ENCODE assay signal across 13 cellular contexts in genomic region chr10:132406750-132407149, GRCh38. TPM values are rescaled to one million over a fixed set of nuclear protein-coding genes. Genes with fewer than 3 reads are reported as not detected.
DNase-seq lines count a peak whose midpoint lies in the region; ATAC-seq and TF ChIP-seq lines count a peak whose summit lies in the region.
"Had no signal": no experiment of that assay in that cellular context is flagged by ENCODE, and none has a peak within 500 bp of the region (broad histone marks: within the 10 kb centered on the region; RNA-seq: fewer than 3 reads in every experiment).

No MANE protein-coding gene starts in this region.

- H3K79me1 ChIP-seq in neuronal stem cell (ENCODE audit: low read depth, low read length) = peaks cover 2% of the 10 kb centered on the region

- no peak for TF ChIP-seq CTCF in cardiac muscle cell (IDR thresholded peaks at IDR 0.05; ENCODE audit: low read depth, low read length)
- TF ChIP-seq CTCF in right atrium auricular region (IDR thresholded peaks at IDR 0.05) = no peak
- TF ChIP-seq CTCF in uterus (IDR thresholded peaks at IDR 0.05) = no peak
- no peak for TF ChIP-seq CTCF in osteocyte (IDR thresholded peaks at IDR 0.05)

- no peak overlapping the region for H3K4me3 Mint-ChIP-seq in osteocyte (ENCODE audit: unreplicated experiment)
- H3K4me3 Mint-ChIP-seq: activated CD4-positive, alpha-beta T cell treated with anti-CD3 and anti-CD28 coated beads for 36 hours; activated naive CD8-positive, alpha-beta T cell treated with anti-CD3 and anti-CD28 coated beads, Interleukin-2, amount 10 ng/mL, durations not matched to agents 7 days and 5 days; CD8-positive, alpha-beta memory T cell had no signal

- whole genome bisulfite sequencing in neuronal stem cell (ENCODE audit: extremely low coverage in 2 of 2, insufficient read length in 2 of 2, insufficient replicate concordance in 1 of 2), 2 donors = no CpG with 5 or more reads among the region's 16 CpGs

- no peak overlapping the region for H3K23ac ChIP-seq in neuronal stem cell (ENCODE audit: low read depth, low read length, poor library complexity)

- no peak overlapping the region for H2BK5ac ChIP-seq in neuronal stem cell (ENCODE audit: low read length)

- no peak overlapping the region for H2AK5ac ChIP-seq in neuronal stem cell (ENCODE audit: low read depth, low read length)

- no peak overlapping the region for H3K4me2 ChIP-seq in neuronal stem cell (ENCODE audit: insufficient read depth, low read length, poor library complexity, severe bottlenecking)

- H2BK15ac ChIP-seq in neuronal stem cell (ENCODE audit: low read length) = peak overlapping the region; percentile 26

- H3K27ac ChIP-seq in cardiac muscle cell = peak overlapping the region; percentile 34
- H3K27ac ChIP-seq in right atrium auricular region = peak overlapping the region; percentile 63 to 68
- no peak overlapping the region for H3K27ac ChIP-seq in neuronal stem cell (replicated peaks; ENCODE audit: low read length)
- peak overlapping the region; percentile 81 to 84 for H3K27ac ChIP-seq in uterus

- H2AFZ ChIP-seq in neuronal stem cell (ENCODE audit: low read length) = no peak overlapping the region

- ATAC-seq in GM21526 (IDR thresholded peaks at IDR 0.05; ENCODE audit: low FRiP score, unreplicated experiment) = no peak
- ATAC-seq: activated CD4-positive, alpha-beta T cell treated with anti-CD3 and anti-CD28 coated beads for 36 hours had no signal

- no peak overlapping the region for H4K8ac ChIP-seq in neuronal stem cell (ENCODE audit: low read depth, low read length)

- peak overlapping the region; percentile 5 for H3K18ac ChIP-seq in neuronal stem cell (ENCODE audit: low read length)

- no peaks in the 10 kb centered on the region for H3K27me3 ChIP-seq in cardiac muscle cell
- H3K27me3 ChIP-seq in right atrium auricular region = no peaks in the 10 kb centered on the region
- no peaks in the 10 kb centered on the region for H3K27me3 ChIP-seq in neuronal stem cell (ENCODE audit: control insufficient read depth in 3 of 3, insufficient read depth in 3 of 3, low read depth in 1 of 3, low read length in 3 of 3)
- H3K27me3 ChIP-seq in uterus = no peaks in the 10 kb centered on the region

- H3K9me3 Mint-ChIP-seq in osteocyte (ENCODE audit: unreplicated experiment) = no peaks in the 10 kb centered on the region
- H3K9me3 Mint-ChIP-seq: activated naive CD8-positive, alpha-beta T cell treated with anti-CD3 and anti-CD28 coated beads, Interleukin-2, amount 10 ng/mL, durations not matched to agents 7 days and 5 days; CD8-positive, alpha-beta memory T cell had no signal

- H3K4me3 ChIP-seq in cardiac muscle cell (no peak overlapping the region), right atrium auricular region (no peak overlapping the region), neuronal stem cell (ENCODE audit: low read length in 2 of 2) (no peak overlapping the region), uterus (no peak overlapping the region)

- H3K9me3 ChIP-seq in cardiac muscle cell (ENCODE audit: low read depth) = no peaks in the 10 kb centered on the region
- H3K9me3 ChIP-seq in right atrium auricular region = no peaks in the 10 kb centered on the region
- no peaks in the 10 kb centered on the region for H3K9me3 ChIP-seq in neuronal stem cell (replicated peaks in 1 of 2; ENCODE audit: control insufficient read depth in 2 of 2, insufficient read depth in 1 of 2, low read depth in 1 of 2, low read length in 2 of 2)
- no peaks in the 10 kb centered on the region for H3K9me3 ChIP-seq in uterus

- no peaks in the 10 kb centered on the region for H3K27me3 Mint-ChIP-seq in osteocyte (ENCODE audit: unreplicated experiment)
- H3K27me3 Mint-ChIP-seq: activated CD4-positive, alpha-beta T cell treated with anti-CD3 and anti-CD28 coated beads for 36 hours; activated naive CD8-positive, alpha-beta T cell treated with anti-CD3 and anti-CD28 coated beads, Interleukin-2, amount 10 ng/mL, durations not matched to agents 7 days and 5 days; CD8-positive, alpha-beta memory T cell had no signal

- H3K14ac ChIP-seq in neuronal stem cell (ENCODE audit: low read length) = peak overlapping the region; percentile 63

- H3K36me3 ChIP-seq in cardiac muscle cell (peaks cover 10% of the 10 kb centered on the region), right atrium auricular region (peaks cover 19% of the 10 kb centered on the region), neuronal stem cell (replicated peaks in 1 of 2; ENCODE audit: control insufficient read depth in 2 of 2, insufficient read depth in 2 of 2, low read length in 2 of 2) (peaks cover 0 to 20% of the 10 kb centered on the region in 2 donors), uterus (no peaks in the 10 kb centered on the region)

- DNase-seq in cardiac muscle cell (ENCODE audit: low read depth in 1 of 2, low spot score in 1 of 2) = no peak
- no peak for DNase-seq in cardiac septum (ENCODE audit: low spot score)
- no peak for DNase-seq in right atrium auricular region (ENCODE audit: low spot score)
- DNase-seq in neuronal stem cell (ENCODE audit: low spot score) = no peak
- DNase-seq in uterus = no peak
- no peak for DNase-seq in osteocyte (ENCODE audit: extremely low spot score, unreplicated experiment)
- DNase-seq in SKM-1 (lab: John Stamatoyannopoulos, UW; ENCODE audit: unreplicated experiment) = no peak
- DNase-seq: activated CD4-positive, alpha-beta T cell treated with anti-CD3 and anti-CD28 coated beads for 36 hours; activated naive CD8-positive, alpha-beta T cell treated with anti-CD3 and anti-CD28 coated beads, Interleukin-2, amount 10 ng/mL, durations not matched to agents 7 days and 5 days; activated T-cell treated with anti-CD3 and anti-CD28 coated beads for 4 hours; CD8-positive, alpha-beta memory T cell; NCI-H1417 treated with DMSO at 0.1 percent for 48 hours had no signal

- H4K91ac ChIP-seq in neuronal stem cell (ENCODE audit: low read depth, low read length, poor library complexity) = no peak overlapping the region

- no peak overlapping the region for H3K4ac ChIP-seq in neuronal stem cell (ENCODE audit: low read length)

- H3K27ac Mint-ChIP-seq in osteocyte (ENCODE audit: unreplicated experiment) = no peak overlapping the region
- H3K27ac Mint-ChIP-seq: activated CD4-positive, alpha-beta T cell treated with anti-CD3 and anti-CD28 coated beads for 36 hours had no signal

- H3K4me1 ChIP-seq in cardiac muscle cell (ENCODE audit: low read depth) (peaks cover 25% of the 10 kb centered on the region), right atrium auricular region (peaks cover 0 to 36% of the 10 kb centered on the region in 2 donors), neuronal stem cell (ENCODE audit: control insufficient read depth in 2 of 2, insufficient read depth in 1 of 2, low read depth in 1 of 2, low read length in 2 of 2) (peaks cover 5 to 11% of the 10 kb centered on the region in 2 donors), uterus (peaks cover 0 to 19% of the 10 kb centered on the region in 2 donors)

- no peak overlapping the region for H2BK120ac ChIP-seq in neuronal stem cell (ENCODE audit: low read depth, low read length)

- peaks cover 33% of the 10 kb centered on the region for H3K4me1 Mint-ChIP-seq in osteocyte (ENCODE audit: unreplicated experiment)

- H3K36me3 Mint-ChIP-seq in osteocyte (ENCODE audit: unreplicated experiment) = peaks cover 4% of the 10 kb centered on the region

- H3K9ac ChIP-seq in neuronal stem cell (ENCODE audit: low read depth, low read length, poor library complexity) = no peak overlapping the region

- intact Hi-C loops in cardiac septum (cut with DNase I) = no loop called here
- intact Hi-C loops in uterus (cut with DNase I; ENCODE audit: low total_unique reads) = no loop called here

- H2BK12ac ChIP-seq in neuronal stem cell (ENCODE audit: low read length) = no peak overlapping the region

- no peak for TF ChIP-seq POLR2A in uterus (IDR thresholded peaks at IDR 0.05)

RNA-seq across cellular contexts. Expression of gene PWWP2B, which starts 9.8 kb away (rescaled TPM):
- total RNA-seq in cardiac muscle cell (28.3 and 35.7 TPM in 2 replicates), cardiac septum (14.3 TPM), right atrium auricular region (1 to 10 TPM; 7.7 to 8.1 TPM), uterus (10 to 100 TPM in 2 of 4 donors, 1 to 10 TPM in 1, under 1 TPM in 1; 0.29 to 27.6 (median 8.3) TPM), osteocyte (12.9 and 14.6 TPM in 2 replicates)
- 11.7 and 11.8 TPM in 2 replicates for polyA plus RNA-seq in cardiac muscle cell
- 2.1 TPM for polyA plus RNA-seq in neuronal stem cell (2013, experiment 1 of 2)
- polyA plus RNA-seq in neuronal stem cell (2013, experiment 2 of 2) = 2.0 TPM
